19 cellular contexts compared by ENCODE assay signal in genomic region chr3:161212892-161213291, GRCh38. TPM values are rescaled to one million over a fixed set of nuclear protein-coding genes. Genes with fewer than 3 reads are reported as not detected.
DNase-seq lines count a peak whose midpoint lies in the region; ATAC-seq, FAIRE-seq and TF ChIP-seq lines count a peak whose summit lies in the region.
"Had no signal": no experiment of that assay in that cellular context is flagged by ENCODE, and none has a peak within 500 bp of the region (broad histone marks: within the 10 kb centered on the region; RNA-seq: fewer than 3 reads in every experiment).

No MANE protein-coding gene starts in this region.

- H3K4me3 ChIP-seq in astrocyte of the cerebellum (ENCODE audit: low read depth, low read length) (no peak overlapping the region), right cardiac atrium (ENCODE audit: low read length) (no peak overlapping the region)
- H3K4me3 ChIP-seq: Peyer's patch had no signal

- no peaks in the 10 kb centered on the region for H3K27me3 ChIP-seq in right cardiac atrium (ENCODE audit: control insufficient read depth, insufficient read depth)
- H3K27me3 ChIP-seq: BE2C, Peyer's patch had no signal

- DNase-seq in M059J (ENCODE audit: low read depth): peak; percentile 30
- DNase-seq in astrocyte of the cerebellum (ENCODE audit: low read depth): peak; percentile 46
- no peak for DNase-seq in frontal cortex (ENCODE audit: low spot score in 2 of 2)
- peak; percentile 33 for DNase-seq in renal cortical epithelial cell (ENCODE audit: low read depth)
- DNase-seq in right cardiac atrium: no peak
- DNase-seq in MV-4-11 (lab: John Stamatoyannopoulos, UW): no peak
- DNase-seq: ACHN; BE2C; CD8-positive, alpha-beta T cell; MM.1S; NCI-H1105 treated with DMSO at 0.1 percent for 48 hours; NCI-H187; NCI-H446 treated with DMSO at 0.1 percent for 48 hours; Peyer's patch; SHP77 had no signal

- ATAC-seq in right cardiac atrium (no peak), HG03175 (IDR thresholded peaks at IDR 0.05; ENCODE audit: unreplicated experiment) (no peak)
- ATAC-seq: CD8-positive, alpha-beta T cell; HepG2 had no signal

- intact Hi-C loops in right cardiac atrium (cut with DNase I): no loop called here

- peak; percentile 10 for FAIRE-seq in frontal cortex (lab: Jason Lieb, UNC)
- FAIRE-seq: H1, HepG2 had no signal

- no peaks in the 10 kb centered on the region for H3K9me3 ChIP-seq in right cardiac atrium (ENCODE audit: control insufficient read depth, low read length)
- H3K9me3 ChIP-seq: BE2C, Peyer's patch had no signal

- no peak for TF ChIP-seq CTCF in astrocyte of the cerebellum (IDR thresholded peaks at IDR 0.05; ENCODE audit: low read depth, low read length, missing control alignments)

- no peak overlapping the region for H3K27ac ChIP-seq in right cardiac atrium (ENCODE audit: low read length)
- H3K27ac ChIP-seq: KMS-11, Peyer's patch had no signal

- no peaks in the 10 kb centered on the region for H3K4me1 ChIP-seq in right cardiac atrium (ENCODE audit: control insufficient read depth, insufficient read depth, low read length)
- H3K4me1 ChIP-seq: BE2C, Peyer's patch had no signal

- in situ Hi-C loops in astrocyte of the cerebellum (cut with HindIII; ENCODE audit: low sequenced_read_pairs): no loop called here

RNA-seq across cellular contexts. Expression of gene NMD3, which starts 8.2 kb away (rescaled TPM):
- 43.6 and 64.4 TPM in 2 replicates for total RNA-seq in M059J (2014; rRNA removed; shearing (Covaris generic))
- total RNA-seq in frontal cortex (72.6 TPM), renal cortical epithelial cell (107 and 140 TPM in 2 replicates), right cardiac atrium (10 to 100 TPM; 52.5 to 72.7 (median 55.3) TPM)
- 25.1 TPM for polyA plus RNA-seq in right cardiac atrium

Comparison
In these comparisons a context has a peak if more than half of its experiments do, and no peak if none do; other contexts are left out.
1. DNase-seq: peak in M059J (single experiment), astrocyte of the cerebellum (single experiment) and renal cortical epithelial cell (single experiment); none in frontal cortex (0 of 2), right cardiac atrium (0 of 3) and MV-4-11 (single experiment).